Comparison of ENCODE assay signal across 8 cellular contexts in the genomic region with DNA sequence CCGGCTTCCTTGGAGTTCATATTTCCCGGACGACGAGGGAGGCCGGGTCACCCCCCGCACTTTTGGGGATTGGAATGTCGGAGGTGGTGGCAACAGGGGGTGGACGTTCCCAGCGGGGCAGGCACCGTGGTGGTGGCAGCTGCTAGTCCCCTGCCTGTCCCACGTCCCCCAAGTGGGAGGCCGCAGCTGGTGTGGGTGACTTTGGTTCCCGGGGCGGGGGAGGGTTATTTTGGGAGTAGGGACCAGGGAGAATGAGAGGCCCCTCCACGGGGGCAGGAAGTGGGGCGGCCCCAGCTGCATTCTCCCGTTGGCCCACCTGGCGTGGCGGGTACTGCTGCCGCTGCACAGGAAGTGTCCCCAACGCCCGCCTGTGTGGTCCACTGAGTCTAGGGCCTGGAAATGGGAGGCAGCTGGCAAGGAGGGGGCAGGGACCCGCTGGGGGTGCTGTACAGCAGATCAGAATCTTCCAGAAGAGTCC. TPM values are rescaled to one million over a fixed set of nuclear protein-coding genes. Genes with fewer than 3 reads are reported as not detected.
DNase-seq lines count a peak whose midpoint lies in the region; ATAC-seq and TF ChIP-seq lines count a peak whose summit lies in the region.
"Had no signal": no experiment of that assay in that cellular context is flagged by ENCODE, and none has a peak within 500 bp of the region (broad histone marks: within the 10 kb centered on the region; RNA-seq: fewer than 3 reads in every experiment).

No MANE protein-coding gene starts in this region.

- no peak overlapping the region for H3K9ac ChIP-seq in HUES48 (ENCODE audit: low read depth, low read length)
- H3K9ac ChIP-seq in iPS-18a (ENCODE audit: low read length): peak overlapping the region; percentile 54

- H3K27ac ChIP-seq in HUES48 (ENCODE audit: low read depth, low read length) (peak overlapping the region; percentile 72), iPS-18a (ENCODE audit: low read length) (no peak overlapping the region), brain microvascular endothelial cell (no peak overlapping the region)

- no peaks in the 10 kb centered on the region for H3K9me3 Mint-ChIP-seq in activated naive CD8-positive, alpha-beta T cell treated with anti-CD3 and anti-CD28 coated beads for 36 hours
- H3K9me3 Mint-ChIP-seq in stimulated activated naive CD8-positive, alpha-beta T cell treated with anti-CD3 and anti-CD28 coated beads, Interleukin-15, Interleukin-2, amounts not matched to agents 100 ng/mL and 50 ng/mL, for 24 hours: no peaks in the 10 kb centered on the region

- peak; percentile 30 for DNase-seq in activated naive CD8-positive, alpha-beta T cell treated with anti-CD3 and anti-CD28 coated beads for 36 hours
- no peak for DNase-seq in brain microvascular endothelial cell
- no peak for DNase-seq in effector CD8-positive, alpha-beta T cell (lab: John Stamatoyannopoulos, UW)

- H3K36me3 ChIP-seq in HUES48 (ENCODE audit: control insufficient read depth, insufficient read depth, low read length) (no peaks in the 10 kb centered on the region), iPS-18a (ENCODE audit: control insufficient read depth, low read depth, low read length) (no peaks in the 10 kb centered on the region), brain microvascular endothelial cell (replicated peaks) (no peaks in the 10 kb centered on the region)

- no peak for TF ChIP-seq CTCF in brain microvascular endothelial cell (IDR thresholded peaks at IDR 0.05; ENCODE audit: low read depth, low read length, missing control alignments)

- no peaks in the 10 kb centered on the region for H3K27me3 ChIP-seq in HUES48 (ENCODE audit: control insufficient read depth, insufficient read depth, low read length)
- H3K27me3 ChIP-seq in iPS-18a (ENCODE audit: control insufficient read depth, insufficient read depth, low read length): no peaks in the 10 kb centered on the region
- no peaks in the 10 kb centered on the region for H3K27me3 ChIP-seq in brain microvascular endothelial cell (replicated peaks)

- no peak for ATAC-seq in HG03108 (IDR thresholded peaks at IDR 0.05; ENCODE audit: unreplicated experiment)

- peak overlapping the region; percentile 57 for H3K4me3 Mint-ChIP-seq in activated naive CD8-positive, alpha-beta T cell treated with anti-CD3 and anti-CD28 coated beads for 36 hours
- H3K4me3 Mint-ChIP-seq in stimulated activated naive CD8-positive, alpha-beta T cell treated with anti-CD3 and anti-CD28 coated beads, Interleukin-15, Interleukin-2, amounts not matched to agents 100 ng/mL and 50 ng/mL, for 24 hours: peak overlapping the region; percentile 17

- H3K4me3 ChIP-seq in HUES48 (ENCODE audit: low read depth, low read length) (no peak overlapping the region), iPS-18a (ENCODE audit: low read length) (no peak overlapping the region), brain microvascular endothelial cell (ENCODE audit: low read depth, low read length) (no peak overlapping the region)

- peaks cover 4% of the 10 kb centered on the region for H3K4me1 Mint-ChIP-seq in activated naive CD8-positive, alpha-beta T cell treated with anti-CD3 and anti-CD28 coated beads for 36 hours
- peaks cover 12% of the 10 kb centered on the region for H3K4me1 Mint-ChIP-seq in stimulated activated naive CD8-positive, alpha-beta T cell treated with anti-CD3 and anti-CD28 coated beads, Interleukin-15, Interleukin-2, amounts not matched to agents 100 ng/mL and 50 ng/mL, for 24 hours (ENCODE audit: low read depth)

- H3K36me3 Mint-ChIP-seq in activated naive CD8-positive, alpha-beta T cell treated with anti-CD3 and anti-CD28 coated beads for 36 hours: no peaks in the 10 kb centered on the region
- no peaks in the 10 kb centered on the region for H3K36me3 Mint-ChIP-seq in stimulated activated naive CD8-positive, alpha-beta T cell treated with anti-CD3 and anti-CD28 coated beads, Interleukin-15, Interleukin-2, amounts not matched to agents 100 ng/mL and 50 ng/mL, for 24 hours (ENCODE audit: low read depth)

- peaks cover 16% of the 10 kb centered on the region; the same call in 1 of the 2 replicates for H3K4me1 ChIP-seq in HUES48 (ENCODE audit: control insufficient read depth, insufficient read depth, low read length)
- peaks cover 15% of the 10 kb centered on the region for H3K4me1 ChIP-seq in iPS-18a (ENCODE audit: control insufficient read depth, low read depth, low read length)

- H3K9me3 ChIP-seq in HUES48 (ENCODE audit: control insufficient read depth, insufficient read depth, low read length) (no peaks in the 10 kb centered on the region), iPS-18a (ENCODE audit: control insufficient read depth, low read depth, low read length) (no peaks in the 10 kb centered on the region)

- H3K27ac Mint-ChIP-seq in activated naive CD8-positive, alpha-beta T cell treated with anti-CD3 and anti-CD28 coated beads for 36 hours: peak overlapping the region; percentile 67
- peak overlapping the region; percentile 31 for H3K27ac Mint-ChIP-seq in stimulated activated naive CD8-positive, alpha-beta T cell treated with anti-CD3 and anti-CD28 coated beads, Interleukin-15, Interleukin-2, amounts not matched to agents 100 ng/mL and 50 ng/mL, for 24 hours

- in situ Hi-C loops in brain microvascular endothelial cell (cut with HindIII; ENCODE audit: low pct_ligation_motif_present, low sequenced_read_pairs): no loop called here

- H3K27me3 Mint-ChIP-seq in activated naive CD8-positive, alpha-beta T cell treated with anti-CD3 and anti-CD28 coated beads for 36 hours: no peaks in the 10 kb centered on the region
- no peaks in the 10 kb centered on the region for H3K27me3 Mint-ChIP-seq in stimulated activated naive CD8-positive, alpha-beta T cell treated with anti-CD3 and anti-CD28 coated beads, Interleukin-15, Interleukin-2, amounts not matched to agents 100 ng/mL and 50 ng/mL, for 24 hours

RNA-seq across cellular contexts. Expression of gene PLIN3, which starts 11.1 kb away (rescaled TPM):
- total RNA-seq in activated naive CD8-positive, alpha-beta T cell treated with anti-CD3 and anti-CD28 coated beads for 36 hours: 10 to 100 TPM; 14.6 to 14.7 TPM

RNA-seq across cellular contexts. Expression of gene ARRDC5, which starts 24.2 kb away (rescaled TPM):
- under 1 TPM in 1 of 2 experiments, not detected in 1; 0.12 TPM for total RNA-seq in activated naive CD8-positive, alpha-beta T cell treated with anti-CD3 and anti-CD28 coated beads for 36 hours
- total RNA-seq: epithelial cell of proximal tubule had no signal

RNA-seq across cellular contexts. Expression of gene UHRF1, which starts 30.8 kb away (rescaled TPM):
- 100 to 1,000 TPM; 244 to 245 TPM for total RNA-seq in activated naive CD8-positive, alpha-beta T cell treated with anti-CD3 and anti-CD28 coated beads for 36 hours

RNA-seq across cellular contexts. Expression of gene TICAM1, which starts 47.0 kb away (rescaled TPM):
- total RNA-seq in activated naive CD8-positive, alpha-beta T cell treated with anti-CD3 and anti-CD28 coated beads for 36 hours: 10 to 100 TPM; 18.4 to 19.5 TPM
